19 cellular contexts compared by ENCODE assay signal in genomic region chr6:14754636-14755513, GRCh38.
DNase-seq lines count a peak whose midpoint lies in the region; ATAC-seq and TF ChIP-seq lines count a peak whose summit lies in the region.
"Had no signal": no experiment of that assay in that cellular context is flagged by ENCODE, and none has a peak within 500 bp of the region (broad histone marks: within the 10 kb centered on the region; RNA-seq: fewer than 3 reads in every experiment).

No MANE protein-coding gene starts in this region.

- H2AFZ ChIP-seq in neural progenitor cell (replicated peaks): no peak overlapping the region

- H3K4me3 Mint-ChIP-seq in CD4-positive, CD25-positive, alpha-beta regulatory T cell: peak overlapping the region; percentile 50 to 79 (median 76)
- H3K4me3 Mint-ChIP-seq in activated CD8-positive, alpha-beta T cell treated with anti-CD3 and anti-CD28 coated beads, Interleukin-2, amount 10 ng/mL, durations not matched to agents 7 days and 5 days: peak overlapping the region; percentile 32
- H3K4me3 Mint-ChIP-seq in natural killer cell treated with Interleukin-12 subunit alpha and Interleukin-12 subunit beta and Interleukin-15 and Interleukin-18, amount 100 ng/mL, for 72 hours: peak overlapping the region; percentile 11
- H3K4me3 Mint-ChIP-seq in neural progenitor cell: no peak overlapping the region
- H3K4me3 Mint-ChIP-seq: immature natural killer cell, WTC11 had no signal

- H3K27ac Mint-ChIP-seq in CD4-positive, CD25-positive, alpha-beta regulatory T cell: peak overlapping the region in 2 of 3 donors; percentile 33 to 84
- no peak overlapping the region for H3K27ac Mint-ChIP-seq in activated CD8-positive, alpha-beta T cell treated with anti-CD3 and anti-CD28 coated beads, Interleukin-2, amount 10 ng/mL, durations not matched to agents 7 days and 5 days
- H3K27ac Mint-ChIP-seq in natural killer cell treated with Interleukin-12 subunit alpha and Interleukin-12 subunit beta and Interleukin-15 and Interleukin-18, amount 100 ng/mL, for 72 hours: peak overlapping the region; percentile 71 to 76
- H3K27ac Mint-ChIP-seq in neural progenitor cell: no peak overlapping the region
- H3K27ac Mint-ChIP-seq: immature natural killer cell, WTC11 had no signal

- H3K4me1 Mint-ChIP-seq in CD4-positive, CD25-positive, alpha-beta regulatory T cell: peaks cover 0 to 8% (median 3%) of the 10 kb centered on the region in 4 donors
- H3K4me1 Mint-ChIP-seq in activated CD8-positive, alpha-beta T cell treated with anti-CD3 and anti-CD28 coated beads, Interleukin-2, amount 10 ng/mL, durations not matched to agents 7 days and 5 days (ENCODE audit: low read depth): peaks cover 2% of the 10 kb centered on the region
- H3K4me1 Mint-ChIP-seq in natural killer cell treated with Interleukin-12 subunit alpha and Interleukin-12 subunit beta and Interleukin-15 and Interleukin-18, amount 100 ng/mL, for 72 hours (ENCODE audit: low read depth in 2 of 2): peaks cover 9 to 21% of the 10 kb centered on the region in 2 donors
- H3K4me1 Mint-ChIP-seq in neural progenitor cell: peaks cover 27% of the 10 kb centered on the region

- no peaks in the 10 kb centered on the region for H3K36me3 Mint-ChIP-seq in CD4-positive, CD25-positive, alpha-beta regulatory T cell
- H3K36me3 Mint-ChIP-seq in activated CD8-positive, alpha-beta T cell treated with anti-CD3 and anti-CD28 coated beads, Interleukin-2, amount 10 ng/mL, durations not matched to agents 7 days and 5 days (ENCODE audit: low read depth): no peaks in the 10 kb centered on the region
- no peaks in the 10 kb centered on the region for H3K36me3 Mint-ChIP-seq in natural killer cell treated with Interleukin-12 subunit alpha and Interleukin-12 subunit beta and Interleukin-15 and Interleukin-18, amount 100 ng/mL, for 72 hours
- no peaks in the 10 kb centered on the region for H3K36me3 Mint-ChIP-seq in neural progenitor cell
- H3K36me3 Mint-ChIP-seq: immature natural killer cell had no signal

- H3K9me3 Mint-ChIP-seq in CD4-positive, CD25-positive, alpha-beta regulatory T cell: peaks cover 0 to 2% (median 0%) of the 10 kb centered on the region in 7 donors
- no peaks in the 10 kb centered on the region for H3K9me3 Mint-ChIP-seq in activated CD8-positive, alpha-beta T cell treated with anti-CD3 and anti-CD28 coated beads, Interleukin-2, amount 10 ng/mL, durations not matched to agents 7 days and 5 days (ENCODE audit: insufficient read depth)
- H3K9me3 Mint-ChIP-seq in natural killer cell treated with Interleukin-12 subunit alpha and Interleukin-12 subunit beta and Interleukin-15 and Interleukin-18, amount 100 ng/mL, for 72 hours: peaks cover 2% of the 10 kb centered on the region
- peaks cover 4% of the 10 kb centered on the region for H3K9me3 Mint-ChIP-seq in neural progenitor cell
- H3K9me3 Mint-ChIP-seq: immature natural killer cell had no signal

- CTCF ChIA-PET in activated CD8-positive, alpha-beta T cell treated with anti-CD3 and anti-CD28 coated beads, Interleukin-2, amount 10 ng/mL, durations not matched to agents 7 days and 5 days (lab: Charles Lee): no interaction called here

- peak overlapping the region; percentile 43 for H3K4me3 ChIP-seq in CD4-positive, CD25-positive, alpha-beta regulatory T cell (ENCODE audit: low read depth, low read length)
- H3K4me3 ChIP-seq in dorsolateral prefrontal cortex (no peak overlapping the region), neural progenitor cell (no peak overlapping the region)
- H3K4me3 ChIP-seq: K562, vagina had no signal

- no peaks in the 10 kb centered on the region for H3K79me2 ChIP-seq in neural progenitor cell (ENCODE audit: low read depth)

- H3K27me3 ChIP-seq in CD4-positive, CD25-positive, alpha-beta regulatory T cell (ENCODE audit: control insufficient read depth, insufficient read depth, low read length): no peaks in the 10 kb centered on the region
- H3K27me3 ChIP-seq in dorsolateral prefrontal cortex (peaks cover 0 to 6% (median 0%) of the 10 kb centered on the region in 45 donors), neural progenitor cell (no peaks in the 10 kb centered on the region)
- H3K27me3 ChIP-seq: foreskin keratinocyte, vagina had no signal

- peak overlapping the region; percentile 37 for H3K27ac ChIP-seq in CD4-positive, CD25-positive, alpha-beta regulatory T cell (ENCODE audit: insufficient read depth, low read length, poor library complexity, severe bottlenecking)
- H3K27ac ChIP-seq in dorsolateral prefrontal cortex: no peak overlapping the region
- H3K27ac ChIP-seq in neural progenitor cell: no peak overlapping the region
- H3K27ac ChIP-seq: foreskin keratinocyte, vagina had no signal

- intact Hi-C loops in dorsolateral prefrontal cortex (cut with DNase I): no loop called here

- H4K20me1 ChIP-seq in neural progenitor cell (ENCODE audit: low read depth): no peaks in the 10 kb centered on the region

- POLR2A ChIA-PET in activated CD8-positive, alpha-beta T cell treated with anti-CD3 and anti-CD28 coated beads, Interleukin-2, amount 10 ng/mL, durations not matched to agents 7 days and 5 days (lab: Charles Lee): no interaction called here

- H3K4me1 ChIP-seq in CD4-positive, CD25-positive, alpha-beta regulatory T cell (ENCODE audit: control insufficient read depth, insufficient read depth, low read length, poor library complexity, severe bottlenecking): no peaks in the 10 kb centered on the region
- peaks cover 13% of the 10 kb centered on the region for H3K4me1 ChIP-seq in neural progenitor cell
- H3K4me1 ChIP-seq: foreskin keratinocyte, vagina had no signal

- H3F3A ChIP-seq in neural progenitor cell (ENCODE audit: low read depth): no peaks in the 10 kb centered on the region

- H3K27me3 Mint-ChIP-seq in CD4-positive, CD25-positive, alpha-beta regulatory T cell: no peaks in the 10 kb centered on the region
- H3K27me3 Mint-ChIP-seq in activated CD8-positive, alpha-beta T cell treated with anti-CD3 and anti-CD28 coated beads, Interleukin-2, amount 10 ng/mL, durations not matched to agents 7 days and 5 days (ENCODE audit: low read depth): no peaks in the 10 kb centered on the region
- peaks cover 5 to 8% of the 10 kb centered on the region in 2 donors for H3K27me3 Mint-ChIP-seq in natural killer cell treated with Interleukin-12 subunit alpha and Interleukin-12 subunit beta and Interleukin-15 and Interleukin-18, amount 100 ng/mL, for 72 hours
- H3K27me3 Mint-ChIP-seq in neural progenitor cell (ENCODE audit: insufficient read depth, low read depth): peaks cover 19% of the 10 kb centered on the region

- ATAC-seq in CD4-positive, CD25-positive, alpha-beta regulatory T cell (ENCODE audit: low read depth in 2 of 2): no peak
- ATAC-seq in HG02798 (IDR thresholded peaks at IDR 0.05; ENCODE audit: poor library complexity, unreplicated experiment) (peak; percentile 87), HG02623 (IDR thresholded peaks at IDR 0.05; ENCODE audit: unreplicated experiment) (no peak)
- peak; percentile 51 for ATAC-seq in activated CD8-positive, alpha-beta T cell treated with anti-CD3 and anti-CD28 coated beads, Interleukin-2, amount 10 ng/mL, durations not matched to agents 7 days and 5 days
- ATAC-seq in natural killer cell treated with Interleukin-12 subunit alpha and Interleukin-12 subunit beta and Interleukin-15 and Interleukin-18, amount 100 ng/mL, for 72 hours: peak; percentile 77 to 96
- ATAC-seq: foreskin keratinocyte, HCT116, K562, WTC11 had no signal

- H3K4me2 ChIP-seq in neural progenitor cell: no peak overlapping the region

- no peaks in the 10 kb centered on the region for H3K36me3 ChIP-seq in CD4-positive, CD25-positive, alpha-beta regulatory T cell (ENCODE audit: control insufficient read depth, insufficient read depth, low read length)
- no peaks in the 10 kb centered on the region for H3K36me3 ChIP-seq in neural progenitor cell
- H3K36me3 ChIP-seq: vagina had no signal

- no peak overlapping the region for H3K9ac ChIP-seq in neural progenitor cell

- peak in 2 of 3 donors; percentile 8 to 26 for DNase-seq in CD4-positive, CD25-positive, alpha-beta regulatory T cell
- no peak for DNase-seq in activated CD8-positive, alpha-beta T cell treated with anti-CD3 and anti-CD28 coated beads, Interleukin-2, amount 10 ng/mL, durations not matched to agents 7 days and 5 days
- no peak for DNase-seq in natural killer cell treated with Interleukin-12 subunit alpha and Interleukin-12 subunit beta and Interleukin-15 and Interleukin-18, amount 100 ng/mL, for 72 hours (ENCODE audit: low spot score)
- no peak for DNase-seq in SK-N-DZ (ENCODE audit: low spot score)
- DNase-seq in dorsolateral prefrontal cortex: no peak
- no peak for DNase-seq in neural progenitor cell (ENCODE audit: low spot score)
- DNase-seq: aorta; effector CD8-positive, alpha-beta T cell; foreskin keratinocyte; immature natural killer cell; NCI-H1694; NCI-H526 treated with DMSO at 0.1 percent for 48 hours; SHP77 had no signal

- TF ChIP-seq CTCF in dorsolateral prefrontal cortex (IDR thresholded peaks at IDR 0.05 in 54 of 56, conservative IDR thresholded peaks at IDR 0.05 in 2 of 56; ENCODE audit: low read depth in 1 of 56, partially characterized antibody in 56 of 56) (no peak), neural progenitor cell (IDR thresholded peaks at IDR 0.05) (no peak)

- no peaks in the 10 kb centered on the region for H3K9me3 ChIP-seq in CD4-positive, CD25-positive, alpha-beta regulatory T cell (ENCODE audit: control insufficient read depth in 2 of 2, low read length in 2 of 2)
- no peaks in the 10 kb centered on the region for H3K9me3 ChIP-seq in neural progenitor cell (ENCODE audit: low read depth)
- H3K9me3 ChIP-seq: vagina had no signal

Comparison
In these comparisons a context has a peak if more than half of its experiments do, and no peak if none do; other contexts are left out.
1. ATAC-seq: peak in HG02798 (single experiment), activated CD8-positive, alpha-beta T cell treated with anti-CD3 and anti-CD28 coated beads, Interleukin-2, amount 10 ng/mL, durations not matched to agents 7 days and 5 days (single experiment) and natural killer cell treated with Interleukin-12 subunit alpha and Interleukin-12 subunit beta and Interleukin-15 and Interleukin-18, amount 100 ng/mL, for 72 hours (2 of 2); none in CD4-positive, CD25-positive, alpha-beta regulatory T cell (0 of 2) and HG02623 (single experiment).
2. DNase-seq: peak in CD4-positive, CD25-positive, alpha-beta regulatory T cell (2 of 3); none in activated CD8-positive, alpha-beta T cell treated with anti-CD3 and anti-CD28 coated beads, Interleukin-2, amount 10 ng/mL, durations not matched to agents 7 days and 5 days (single experiment), natural killer cell treated with Interleukin-12 subunit alpha and Interleukin-12 subunit beta and Interleukin-15 and Interleukin-18, amount 100 ng/mL, for 72 hours (single experiment), SK-N-DZ (single experiment), dorsolateral prefrontal cortex (0 of 10) and neural progenitor cell (single experiment).
3. H3K27ac Mint-ChIP-seq: peak in CD4-positive, CD25-positive, alpha-beta regulatory T cell (2 of 3) and natural killer cell treated with Interleukin-12 subunit alpha and Interleukin-12 subunit beta and Interleukin-15 and Interleukin-18, amount 100 ng/mL, for 72 hours (2 of 2); none in activated CD8-positive, alpha-beta T cell treated with anti-CD3 and anti-CD28 coated beads, Interleukin-2, amount 10 ng/mL, durations not matched to agents 7 days and 5 days (single experiment) and neural progenitor cell (single experiment).